Comparison of ENCODE assay signal across 18 cellular contexts in genomic region chr14:64409509-64409908, GRCh38. TPM values are rescaled to one million over a fixed set of nuclear protein-coding genes. Genes with fewer than 3 reads are reported as not detected.
DNase-seq lines count a peak whose midpoint lies in the region; ATAC-seq and TF ChIP-seq lines count a peak whose summit lies in the region.
"Had no signal": no experiment of that assay in that cellular context is flagged by ENCODE, and none has a peak within 500 bp of the region (broad histone marks: within the 10 kb centered on the region; RNA-seq: fewer than 3 reads in every experiment).

No MANE protein-coding gene starts in this region.

- peaks cover 4% of the 10 kb centered on the region for H3K36me3 ChIP-seq in thoracic aorta

- H3K27ac ChIP-seq in thoracic aorta, result peak overlapping the region; percentile 64 to 73
- H3K27ac ChIP-seq: tibial nerve, WERI-Rb-1 had no signal

- no peak overlapping the region for H3K4me3 Mint-ChIP-seq in activated T-cell treated with anti-CD3 and anti-CD28 coated beads, Interleukin-2, amount 50 U/mL, for 24 hours
- H3K4me3 Mint-ChIP-seq in activated T-cell treated with anti-CD3 and anti-CD28 coated beads, Interleukin-2, amount 50 U/mL, for 72 hours, result peak overlapping the region in 1 of 2 donors; percentile 25
- H3K4me3 Mint-ChIP-seq in activated T-helper 2 cell treated with anti-CD3 and anti-CD28 coated beads, Interferon-gamma antibody, Interleukin-2, Interleukin-4, amounts not matched to agents 10 μg/mL and 5 μg/mL and 100 μg/mL, durations not matched to agents 14 hours and 24 hours and 36 hours (ENCODE audit: low read depth), result no peak overlapping the region
- H3K4me3 Mint-ChIP-seq: activated T-cell treated with anti-CD3 and anti-CD28 coated beads, Interleukin-2, amount 50 U/mL, for 4 hours had no signal

- peak overlapping the region; percentile 18 for H3K27ac Mint-ChIP-seq in activated T-cell treated with anti-CD3 and anti-CD28 coated beads, Interleukin-2, amount 50 U/mL, for 24 hours
- no peak overlapping the region for H3K27ac Mint-ChIP-seq in activated T-cell treated with anti-CD3 and anti-CD28 coated beads, Interleukin-2, amount 50 U/mL, for 72 hours
- peak overlapping the region; percentile 75 for H3K27ac Mint-ChIP-seq in activated T-helper 2 cell treated with anti-CD3 and anti-CD28 coated beads, Interferon-gamma antibody, Interleukin-2, Interleukin-4, amounts not matched to agents 10 μg/mL and 5 μg/mL and 100 μg/mL, durations not matched to agents 14 hours and 24 hours and 36 hours

- H3K27me3 Mint-ChIP-seq in activated T-cell treated with anti-CD3 and anti-CD28 coated beads, Interleukin-2, amount 50 U/mL, for 24 hours, result no peaks in the 10 kb centered on the region
- H3K27me3 Mint-ChIP-seq in activated T-cell treated with anti-CD3 and anti-CD28 coated beads, Interleukin-2, amount 50 U/mL, for 72 hours (ENCODE audit: low read depth), result no peaks in the 10 kb centered on the region
- H3K27me3 Mint-ChIP-seq in activated T-helper 2 cell treated with anti-CD3 and anti-CD28 coated beads, Interferon-gamma antibody, Interleukin-2, Interleukin-4, amounts not matched to agents 10 μg/mL and 5 μg/mL and 100 μg/mL, durations not matched to agents 14 hours and 24 hours and 36 hours (ENCODE audit: low read depth), result no peaks in the 10 kb centered on the region

- peaks cover 90% of the 10 kb centered on the region for H3K36me3 Mint-ChIP-seq in activated T-cell treated with anti-CD3 and anti-CD28 coated beads, Interleukin-2, amount 50 U/mL, for 24 hours (ENCODE audit: low read depth)
- peaks cover 8 to 27% of the 10 kb centered on the region in 2 donors for H3K36me3 Mint-ChIP-seq in activated T-cell treated with anti-CD3 and anti-CD28 coated beads, Interleukin-2, amount 50 U/mL, for 72 hours (ENCODE audit: insufficient read depth in 2 of 2)
- peaks cover 70% of the 10 kb centered on the region for H3K36me3 Mint-ChIP-seq in activated T-helper 2 cell treated with anti-CD3 and anti-CD28 coated beads, Interferon-gamma antibody, Interleukin-2, Interleukin-4, amounts not matched to agents 10 μg/mL and 5 μg/mL and 100 μg/mL, durations not matched to agents 14 hours and 24 hours and 36 hours (ENCODE audit: low read depth)

- TF ChIP-seq CTCF in thoracic aorta (IDR thresholded peaks at IDR 0.05), result no peak

- intact Hi-C loops in activated T-helper 2 cell treated with anti-CD3 and anti-CD28 coated beads, Interferon-gamma antibody, Interleukin-2, Interleukin-4, amounts not matched to agents 10 μg/mL and 5 μg/mL and 100 μg/mL, durations not matched to agents 14 hours and 24 hours and 36 hours (cut with micrococcal nuclease), result loop anchor here (2.0 kb wide), 1 partner anchor 13 kb away; no protein-coding TSS in a partner anchor

- H3K4me1 ChIP-seq in thoracic aorta (ENCODE audit: control insufficient read depth in 1 of 2, low read depth in 2 of 2), result peaks cover 12 to 30% of the 10 kb centered on the region in 2 donors
- H3K4me1 ChIP-seq: tibial nerve had no signal

- no peaks in the 10 kb centered on the region for H3K9me3 ChIP-seq in thoracic aorta
- H3K9me3 ChIP-seq: SK-N-SH, tibial nerve had no signal

- H3K9me3 Mint-ChIP-seq in activated T-cell treated with anti-CD3 and anti-CD28 coated beads, Interleukin-2, amount 50 U/mL, for 24 hours, result no peaks in the 10 kb centered on the region
- H3K9me3 Mint-ChIP-seq in activated T-cell treated with anti-CD3 and anti-CD28 coated beads, Interleukin-2, amount 50 U/mL, for 72 hours, result no peaks in the 10 kb centered on the region
- no peaks in the 10 kb centered on the region for H3K9me3 Mint-ChIP-seq in activated T-helper 2 cell treated with anti-CD3 and anti-CD28 coated beads, Interferon-gamma antibody, Interleukin-2, Interleukin-4, amounts not matched to agents 10 μg/mL and 5 μg/mL and 100 μg/mL, durations not matched to agents 14 hours and 24 hours and 36 hours
- H3K9me3 Mint-ChIP-seq: activated T-cell treated with anti-CD3 and anti-CD28 coated beads, Interleukin-2, amount 50 U/mL, for 4 hours had no signal

- no peaks in the 10 kb centered on the region for H3K27me3 ChIP-seq in thoracic aorta (replicated peaks; ENCODE audit: insufficient read depth)
- H3K27me3 ChIP-seq: dorsolateral prefrontal cortex, tibial nerve had no signal

- peaks cover 26% of the 10 kb centered on the region for H3K4me1 Mint-ChIP-seq in activated T-cell treated with anti-CD3 and anti-CD28 coated beads, Interleukin-2, amount 50 U/mL, for 24 hours (ENCODE audit: low read depth)
- H3K4me1 Mint-ChIP-seq in activated T-cell treated with anti-CD3 and anti-CD28 coated beads, Interleukin-2, amount 50 U/mL, for 72 hours (ENCODE audit: low read depth), result peaks cover 29% of the 10 kb centered on the region
- peaks cover 59% of the 10 kb centered on the region for H3K4me1 Mint-ChIP-seq in activated T-helper 2 cell treated with anti-CD3 and anti-CD28 coated beads, Interferon-gamma antibody, Interleukin-2, Interleukin-4, amounts not matched to agents 10 μg/mL and 5 μg/mL and 100 μg/mL, durations not matched to agents 14 hours and 24 hours and 36 hours (ENCODE audit: low read depth)

- no peak overlapping the region for H3K4me3 ChIP-seq in thoracic aorta
- H3K4me3 ChIP-seq: dorsolateral prefrontal cortex, smooth muscle cell, tibial nerve had no signal

- no peak for DNase-seq in activated T-cell treated with anti-CD3 and anti-CD28 coated beads, Interleukin-2, amount 50 U/mL, for 24 hours
- no peak for DNase-seq in activated T-cell treated with anti-CD3 and anti-CD28 coated beads, Interleukin-2, amount 50 U/mL, for 72 hours
- no peak for DNase-seq in activated T-helper 2 cell treated with anti-CD3 and anti-CD28 coated beads, Interferon-gamma antibody, Interleukin-2, Interleukin-4, amounts not matched to agents 10 μg/mL and 5 μg/mL and 100 μg/mL, durations not matched to agents 14 hours and 24 hours and 36 hours (ENCODE audit: low spot score)
- DNase-seq in thoracic aorta (ENCODE audit: low spot score) (no peak), medulla oblongata (ENCODE audit: extremely low spot score) (no peak), D341Med (ENCODE audit: low spot score) (no peak)
- DNase-seq: activated T-cell treated with anti-CD3 and anti-CD28 coated beads, Interleukin-2, amount 50 U/mL, for 4 hours; COR-L47; dorsolateral prefrontal cortex; NCI-H1417 treated with DMSO at 0.1 percent for 48 hours; NCI-H446; occipital lobe; SK-N-SH; WERI-Rb-1 had no signal

- no peak for ATAC-seq in activated T-cell treated with anti-CD3 and anti-CD28 coated beads, Interleukin-2, amount 50 U/mL, for 72 hours (replicated peaks in 1 of 2)
- ATAC-seq in HG02852 (IDR thresholded peaks at IDR 0.05; ENCODE audit: unreplicated experiment), result peak; percentile 42
- no peak for ATAC-seq in thoracic aorta (ENCODE audit: insufficient number of reproducible peaks, low FRiP score, low read depth)
- no peak for ATAC-seq in GM21528 (IDR thresholded peaks at IDR 0.05; ENCODE audit: low FRiP score, unreplicated experiment)
- ATAC-seq: activated T-cell treated with anti-CD3 and anti-CD28 coated beads, Interleukin-2, amount 50 U/mL, for 4 hours had no signal

RNA-seq across cellular contexts. Expression of gene MTHFD1, which starts 21.4 kb away (rescaled TPM):
- total RNA-seq in activated T-cell treated with anti-CD3 and anti-CD28 coated beads, Interleukin-2, amount 50 U/mL, for 72 hours, result 100 to 1,000 TPM; 123 to 164 TPM
- total RNA-seq in activated T-helper 2 cell treated with anti-CD3 and anti-CD28 coated beads, Interferon-gamma antibody, Interleukin-2, Interleukin-4, amounts not matched to agents 10 μg/mL and 5 μg/mL and 100 μg/mL, durations not matched to agents 14 hours and 24 hours and 36 hours, result 291 and 309 TPM in 2 replicates
- total RNA-seq in thoracic aorta, result 10 to 100 TPM; 26.5 to 33.7 TPM

RNA-seq across cellular contexts. Expression of gene AKAP5, which starts 55.8 kb away (rescaled TPM):
- 1 to 10 TPM; 1.2 to 1.9 TPM for total RNA-seq in activated T-cell treated with anti-CD3 and anti-CD28 coated beads, Interleukin-2, amount 50 U/mL, for 72 hours
- total RNA-seq in activated T-helper 2 cell treated with anti-CD3 and anti-CD28 coated beads, Interferon-gamma antibody, Interleukin-2, Interleukin-4, amounts not matched to agents 10 μg/mL and 5 μg/mL and 100 μg/mL, durations not matched to agents 14 hours and 24 hours and 36 hours, result 2.3 and 2.5 TPM in 2 replicates
- 1 to 10 TPM; 2.8 to 4.3 TPM for total RNA-seq in thoracic aorta
